21 cellular contexts compared by ENCODE assay signal in genomic region chr11:120391854-120392253, GRCh38. TPM values are rescaled to one million over a fixed set of nuclear protein-coding genes. Genes with fewer than 3 reads are reported as not detected.
A peak's percentile ranks its signal among the peaks of the same experiment; 100 is the strongest.
DNase-seq lines count a peak whose midpoint lies in the region; ATAC-seq and TF ChIP-seq lines count a peak whose summit lies in the region.
"Had no signal": no experiment of that assay in that cellular context is flagged by ENCODE, and none has a peak within 500 bp of the region (broad histone marks: within the 10 kb centered on the region; RNA-seq: fewer than 3 reads in every experiment).

No MANE protein-coding gene starts in this region.

- no peaks in the 10 kb centered on the region for H3K27me3 Mint-ChIP-seq in Caco-2 (ENCODE audit: insufficient read depth, unreplicated experiment)

- no peak overlapping the region for H4K8ac ChIP-seq in neuronal stem cell (ENCODE audit: low read depth, low read length)

- H3K4me3 ChIP-seq in Caco-2 (ENCODE audit: low read depth, low read length) (no peak overlapping the region), hepatocyte (no peak overlapping the region), neuronal stem cell (ENCODE audit: low read length in 2 of 2) (no peak overlapping the region), WERI-Rb-1 (ENCODE audit: low read depth, low read length) (no peak overlapping the region)
- H3K4me3 ChIP-seq: breast epithelium, prostate gland, stomach had no signal

- H3K27ac Mint-ChIP-seq in Caco-2 (ENCODE audit: unreplicated experiment), result peak overlapping the region; percentile 5
- H3K27ac Mint-ChIP-seq: activated naive CD4-positive, alpha-beta T cell treated with anti-CD3 and anti-CD28 coated beads for 36 hours; CD4-positive, CD25-positive, alpha-beta regulatory T cell; T-cell had no signal

- POLR2A ChIA-PET in Caco-2 (lab: Charles Lee), result no interaction called here

- no peak overlapping the region for H3K4ac ChIP-seq in neuronal stem cell (ENCODE audit: low read length)

- no peaks in the 10 kb centered on the region for H3K9me2 ChIP-seq in hepatocyte (replicated peaks; ENCODE audit: insufficient read depth)

- H3K36me3 ChIP-seq in Caco-2 (ENCODE audit: control insufficient read depth, insufficient read depth, low read length) (no peaks in the 10 kb centered on the region), hepatocyte (replicated peaks; ENCODE audit: insufficient read depth, low read depth) (no peaks in the 10 kb centered on the region), neuronal stem cell (replicated peaks in 1 of 2; ENCODE audit: control insufficient read depth in 2 of 2, insufficient read depth in 2 of 2, low read length in 2 of 2) (no peaks in the 10 kb centered on the region), WERI-Rb-1 (no peaks in the 10 kb centered on the region)
- H3K36me3 ChIP-seq: breast epithelium, prostate gland, stomach had no signal

- H3K4me1 ChIP-seq in Caco-2 (peaks cover 38% of the 10 kb centered on the region), hepatocyte (ENCODE audit: insufficient read depth) (peaks cover 21% of the 10 kb centered on the region), neuronal stem cell (ENCODE audit: control insufficient read depth in 2 of 2, insufficient read depth in 1 of 2, low read depth in 1 of 2, low read length in 2 of 2) (peaks cover 1 to 6% of the 10 kb centered on the region in 2 donors)
- H3K4me1 ChIP-seq: prostate gland had no signal

- H3K23ac ChIP-seq in neuronal stem cell (ENCODE audit: low read depth, low read length, poor library complexity), result no peak overlapping the region

- H3K27me3 ChIP-seq in Caco-2 (replicated peaks; ENCODE audit: control insufficient read depth, insufficient read depth, low read length) (no peaks in the 10 kb centered on the region), hepatocyte (no peaks in the 10 kb centered on the region), neuronal stem cell (ENCODE audit: control insufficient read depth in 3 of 3, insufficient read depth in 3 of 3, low read depth in 1 of 3, low read length in 3 of 3) (no peaks in the 10 kb centered on the region), WERI-Rb-1 (ENCODE audit: insufficient read depth, low read depth, severe bottlenecking) (no peaks in the 10 kb centered on the region)
- H3K27me3 ChIP-seq: breast epithelium, stomach had no signal

- peaks cover 6% of the 10 kb centered on the region for H3K36me3 Mint-ChIP-seq in Caco-2 (ENCODE audit: insufficient read depth, unreplicated experiment)
- H3K36me3 Mint-ChIP-seq: CD4-positive, CD25-positive, alpha-beta regulatory T cell had no signal

- H3K79me1 ChIP-seq in neuronal stem cell (ENCODE audit: low read depth, low read length), result no peaks in the 10 kb centered on the region

- ATAC-seq in HG03520 (IDR thresholded peaks at IDR 0.05; ENCODE audit: unreplicated experiment) (no peak), GM21717 (IDR thresholded peaks at IDR 0.05; ENCODE audit: unreplicated experiment) (no peak)
- ATAC-seq: HCT116, T-cell had no signal

- H2AFZ ChIP-seq in hepatocyte (no peak overlapping the region), neuronal stem cell (ENCODE audit: low read length) (peak overlapping the region; percentile 3)

- no peak overlapping the region for H3K4me3 Mint-ChIP-seq in Caco-2 (ENCODE audit: unreplicated experiment)
- H3K4me3 Mint-ChIP-seq: activated naive CD4-positive, alpha-beta T cell treated with anti-CD3 and anti-CD28 coated beads for 36 hours; CD4-positive, CD25-positive, alpha-beta regulatory T cell; T-cell had no signal

- H3K4me2 ChIP-seq in hepatocyte, result peak overlapping the region; percentile 30
- no peak overlapping the region for H3K4me2 ChIP-seq in neuronal stem cell (ENCODE audit: insufficient read depth, low read length, poor library complexity, severe bottlenecking)

- intact Hi-C loops in Caco-2 (cut with micrococcal nuclease; ENCODE audit: unreplicated experiment), result loop anchor here (2.0 kb wide), 1 partner anchor 55 kb away; the partner anchor contains the start of gene ARHGEF12

- H2BK15ac ChIP-seq in neuronal stem cell (ENCODE audit: low read length), result no peak overlapping the region

- H3K18ac ChIP-seq in neuronal stem cell (ENCODE audit: low read length), result no peak overlapping the region

- no peak for DNase-seq in Caco-2
- DNase-seq in hepatocyte (ENCODE audit: low spot score), result peak; percentile 9
- DNase-seq in neuronal stem cell (ENCODE audit: low spot score), result no peak
- no peak for DNase-seq in WERI-Rb-1
- DNase-seq in NCI-H345 (lab: John Stamatoyannopoulos, UW), result no peak
- DNase-seq: activated CD4-positive, alpha-beta T cell treated with anti-CD3 and anti-CD28 coated beads, Interleukin-2, amount 50 U/mL, for 48 hours; activated naive CD4-positive, alpha-beta T cell treated with anti-CD3 and anti-CD28 coated beads for 36 hours; CD4-positive, CD25-positive, alpha-beta regulatory T cell; DMS79 treated with DMSO at 0.1 percent for 48 hours; effector CD4-positive, alpha-beta T cell; NCI-H1417; NK-92 treated with Interleukin-12 subunit alpha and Interleukin-12 subunit beta, amount 100 ng/mL, for 24 hours; stomach; T-cell had no signal

- H2BK120ac ChIP-seq in neuronal stem cell (ENCODE audit: low read depth, low read length), result no peak overlapping the region

- no peak overlapping the region for H2AK5ac ChIP-seq in neuronal stem cell (ENCODE audit: low read depth, low read length)

- H4K91ac ChIP-seq in neuronal stem cell (ENCODE audit: low read depth, low read length, poor library complexity), result no peak overlapping the region

- 0 out of 2 replicates have a peak, but pooled peaks cover 4% of the 10 kb centered on the region for H3K9me3 ChIP-seq in Caco-2
- no peaks in the 10 kb centered on the region for H3K9me3 ChIP-seq in hepatocyte (ENCODE audit: low read depth)
- peaks cover 2 to 8% of the 10 kb centered on the region in 2 donors for H3K9me3 ChIP-seq in neuronal stem cell (replicated peaks in 1 of 2; ENCODE audit: control insufficient read depth in 2 of 2, insufficient read depth in 1 of 2, low read depth in 1 of 2, low read length in 2 of 2)
- H3K9me3 ChIP-seq in WERI-Rb-1 (ENCODE audit: severe bottlenecking), result peaks cover 6% of the 10 kb centered on the region
- H3K9me3 ChIP-seq: breast epithelium, prostate gland, stomach had no signal

- H2BK12ac ChIP-seq in neuronal stem cell (ENCODE audit: low read length), result no peak overlapping the region

- peaks cover 10% of the 10 kb centered on the region for H4K20me1 ChIP-seq in hepatocyte (ENCODE audit: insufficient read depth, poor library complexity, severe bottlenecking)

- TF ChIP-seq CTCF in Caco-2 (IDR thresholded peaks at IDR 0.05; ENCODE audit: insufficient read depth in 1 of 2, low read depth in 1 of 2, low read length in 1 of 2, severe bottlenecking in 1 of 2, unreplicated experiment in 1 of 2), result no peak
- TF ChIP-seq CTCF in hepatocyte (IDR thresholded peaks at IDR 0.05; ENCODE audit: poor library complexity), result no peak
- TF ChIP-seq CTCF in WERI-Rb-1 (IDR thresholded peaks at IDR 0.05; ENCODE audit: low read depth, low read length), result no peak

- peak overlapping the region; percentile 6 for H3K27ac ChIP-seq in angular gyrus (ENCODE audit: low read depth, low read length)
- H3K27ac ChIP-seq in hepatocyte, result peak overlapping the region; percentile 79
- H3K27ac ChIP-seq in neuronal stem cell (replicated peaks; ENCODE audit: low read length), result no peak overlapping the region
- no peak overlapping the region for H3K27ac ChIP-seq in WERI-Rb-1
- H3K27ac ChIP-seq: prostate gland, RWPE1 had no signal

- H3K79me2 ChIP-seq in hepatocyte, result peaks cover 90% of the 10 kb centered on the region

- CTCF ChIA-PET in Caco-2 (lab: Charles Lee), result interaction anchor here (1.0 to 1.2 kb wide), 3 partner anchors 40 to 57 kb away, joined by 3 to 5 read pairs (median 3); partner anchors contain the start of gene ARHGEF12

- no TSS peak for BruUV-seq in Caco-2 (replicated peaks; lab: Mats Ljungman, UMichigan)

- peaks cover 58% of the 10 kb centered on the region for H3K4me1 Mint-ChIP-seq in Caco-2 (ENCODE audit: low read depth, unreplicated experiment)
- H3K4me1 Mint-ChIP-seq: T-cell had no signal

- no peak overlapping the region for H3K14ac ChIP-seq in neuronal stem cell (ENCODE audit: low read length)

- WGBS in hepatocyte (ENCODE audit: low lambda C conversion rate, missing lambda C conversion rate), result 70% methylated on average over 1 of the region's 1 CpG
- WGBS in neuronal stem cell (ENCODE audit: extremely low coverage in 2 of 2, insufficient read length in 2 of 2, insufficient replicate concordance in 1 of 2), 2 donors, result no CpG with 5 or more reads among the region's 1 CpG

- H2BK5ac ChIP-seq in neuronal stem cell (ENCODE audit: low read length), result no peak overlapping the region

- peaks cover 42% of the 10 kb centered on the region for H3K9me3 Mint-ChIP-seq in Caco-2 (ENCODE audit: unreplicated experiment)

- H3K9ac ChIP-seq in neuronal stem cell (ENCODE audit: low read depth, low read length, poor library complexity), result no peak overlapping the region

RNA-seq across cellular contexts. Expression of gene ARHGEF12, which starts 55.6 kb away (rescaled TPM):
- total RNA-seq in Caco-2 (2022) (89.2 and 89.3 TPM in 2 replicates), hepatocyte (69.9 and 75.1 TPM in 2 replicates)
- polyA plus RNA-seq in hepatocyte, result 21.2 and 22.9 TPM in 2 replicates
- polyA plus RNA-seq in neuronal stem cell (2013, experiment 1 of 2), result 12.7 TPM
- 13.1 TPM for polyA plus RNA-seq in neuronal stem cell (2013, experiment 2 of 2)

Comparison
In these comparisons a context has a peak if more than half of its experiments do, and no peak if none do; other contexts are left out.
1. H3K27ac ChIP-seq: peak in angular gyrus (single experiment) and hepatocyte (single experiment); none in neuronal stem cell (single experiment) and WERI-Rb-1 (single experiment).